8 cellular contexts compared by ENCODE assay signal in genomic region chr19:39403331-39404312, GRCh38. TPM values are rescaled to one million over a fixed set of nuclear protein-coding genes. Genes with fewer than 3 reads are reported as not detected.
DNase-seq lines count a peak whose midpoint lies in the region; ATAC-seq, FAIRE-seq and TF ChIP-seq lines count a peak whose summit lies in the region.

No MANE protein-coding gene starts in this region.

- no peaks in the 10 kb centered on the region for H3K9me3 ChIP-seq in SK-N-MC (ENCODE audit: low read depth, low read length)
- H3K9me3 ChIP-seq in gastroesophageal sphincter, result no peaks in the 10 kb centered on the region

- H3K4me3 Mint-ChIP-seq in activated naive CD4-positive, alpha-beta T cell treated with anti-CD3 and anti-CD28 coated beads, Interleukin-2, amount 10 ng/mL, durations not matched to agents 7 days and 5 days, result peak overlapping the region; percentile 80

- H3K4me1 ChIP-seq in gastroesophageal sphincter, result peaks cover 0 to 63% (median 22%) of the 10 kb centered on the region in 3 donors

- peaks cover 27% of the 10 kb centered on the region for H3K36me3 Mint-ChIP-seq in activated naive CD4-positive, alpha-beta T cell treated with anti-CD3 and anti-CD28 coated beads, Interleukin-2, amount 10 ng/mL, durations not matched to agents 7 days and 5 days

- H3K36me3 ChIP-seq in SK-N-MC (ENCODE audit: insufficient read depth, low read length), result no peaks in the 10 kb centered on the region
- H3K36me3 ChIP-seq in gastroesophageal sphincter, result peaks cover 4 to 24% of the 10 kb centered on the region in 2 donors

- H3K9ac ChIP-seq in SK-N-MC (ENCODE audit: insufficient read length), result peak overlapping the region; percentile 81

- H3K4me1 Mint-ChIP-seq in activated naive CD4-positive, alpha-beta T cell treated with anti-CD3 and anti-CD28 coated beads, Interleukin-2, amount 10 ng/mL, durations not matched to agents 7 days and 5 days, result peaks cover 65% of the 10 kb centered on the region

- WGBS in gastroesophageal sphincter (ENCODE audit: low coverage in 1 of 2), 2 donors, result 0% methylated on average over 2 to 5 of the region's 43 CpGs

- FAIRE-seq in GM12892 (lab: Jason Lieb, UNC), result peak; percentile 82

- peak overlapping the region; percentile 95 for H3K27ac Mint-ChIP-seq in activated naive CD4-positive, alpha-beta T cell treated with anti-CD3 and anti-CD28 coated beads, Interleukin-2, amount 10 ng/mL, durations not matched to agents 7 days and 5 days

- H3K27me3 ChIP-seq in gastroesophageal sphincter, result no peaks in the 10 kb centered on the region

- H3K9me3 Mint-ChIP-seq in activated naive CD4-positive, alpha-beta T cell treated with anti-CD3 and anti-CD28 coated beads, Interleukin-2, amount 10 ng/mL, durations not matched to agents 7 days and 5 days, result no peaks in the 10 kb centered on the region

- TF ChIP-seq CTCF in gastroesophageal sphincter (IDR thresholded peaks at IDR 0.05) (no peak), omental fat pad (IDR thresholded peaks at IDR 0.05) (no peak)

- H3K4me3 ChIP-seq in SK-N-MC (peak overlapping the region; percentile 80), gastroesophageal sphincter (peak overlapping the region; percentile 50 to 71)

- TF ChIP-seq POLR2A in GM12892 (IDR thresholded peaks at IDR 0.05; ENCODE audit: low read depth, low read length), result peak; percentile 57; the same call in 1 of the 2 replicates
- peak; percentile 57 to 73 for TF ChIP-seq POLR2A in gastroesophageal sphincter (IDR thresholded peaks at IDR 0.05)

- TF ChIP-seq EP300 in gastroesophageal sphincter (IDR thresholded peaks at IDR 0.05), result peak; percentile 86

- peak overlapping the region; percentile 92 for H3K27ac ChIP-seq in SK-N-MC
- peak overlapping the region; percentile 99 to 100 (median 99) for H3K27ac ChIP-seq in gastroesophageal sphincter

- CTCF ChIA-PET in activated naive CD4-positive, alpha-beta T cell treated with anti-CD3 and anti-CD28 coated beads, Interleukin-2, amount 10 ng/mL, durations not matched to agents 7 days and 5 days (lab: Charles Lee), result interaction anchor here (4.3 kb wide), 1 partner anchor 8 kb away, joined by 29 read pairs; the partner anchor contains the start of gene PLEKHG2

- peaks cover 6% of the 10 kb centered on the region for H3K27me3 Mint-ChIP-seq in activated naive CD4-positive, alpha-beta T cell treated with anti-CD3 and anti-CD28 coated beads, Interleukin-2, amount 10 ng/mL, durations not matched to agents 7 days and 5 days

- ATAC-seq in gastroesophageal sphincter (peak; percentile 67), omental fat pad (ENCODE audit: low FRiP score) (peak; percentile 50), HG02571 (IDR thresholded peaks at IDR 0.05; ENCODE audit: unreplicated experiment) (no peak)

- DNase-seq in GM12892 (ENCODE audit: insufficient read length), result peak; percentile 70
- DNase-seq in HT1080 (ENCODE audit: low read depth), result peak; percentile 97
- no peak for DNase-seq in SK-N-MC (ENCODE audit: low read depth, low spot score)
- DNase-seq in activated naive CD4-positive, alpha-beta T cell treated with anti-CD3 and anti-CD28 coated beads, Interleukin-2, amount 10 ng/mL, durations not matched to agents 7 days and 5 days, result peak; percentile 95
- peak; percentile 98 for DNase-seq in omental fat pad (ENCODE audit: low spot score)
- peak; percentile 58 for DNase-seq in superior temporal gyrus (ENCODE audit: extremely low spot score)

RNA-seq across cellular contexts. Expression of gene ZFP36, which starts 3.0 kb away (rescaled TPM):
- 29.0 TPM for polyA plus RNA-seq in GM12892 (2012; ENCODE audit: missing spikeins)
- total RNA-seq in HT1080 (2014; rRNA removed; shearing (Covaris generic)), result 1.3 and 2.8 TPM in 2 replicates
- 11.0 and 13.4 TPM in 2 replicates for polyA plus RNA-seq in HT1080 (2015; cell fraction: cytosol; rRNA removed)
- polyA plus RNA-seq in HT1080 (2015; cell fraction: nucleus; rRNA removed), result 17.9 and 20.1 TPM in 2 replicates
- 100 to 1,000 TPM in 3 of 4 donors, 10 to 100 TPM in 1; 78.6 to 276 (median 158) TPM for total RNA-seq in gastroesophageal sphincter
- 100 to 1,000 TPM; 323 to 827 (median 509) TPM for total RNA-seq in omental fat pad

RNA-seq across cellular contexts. Expression of gene PLEKHG2, which starts 8.8 kb away (rescaled TPM):
- 14.7 TPM for polyA plus RNA-seq in GM12892 (2012; ENCODE audit: missing spikeins)
- total RNA-seq in HT1080 (2014; rRNA removed; shearing (Covaris generic)), result 14.0 and 16.5 TPM in 2 replicates
- polyA plus RNA-seq in HT1080 (2015; cell fraction: cytosol; rRNA removed), result 10.7 and 13.8 TPM in 2 replicates
- polyA plus RNA-seq in HT1080 (2015; cell fraction: nucleus; rRNA removed), result 52.7 and 64.9 TPM in 2 replicates
- total RNA-seq in gastroesophageal sphincter, result 10 to 100 TPM; 19.5 to 35.3 (median 23.4) TPM
- total RNA-seq in omental fat pad, result 10 to 100 TPM; 16.5 to 35.3 (median 21.4) TPM

RNA-seq across cellular contexts. Expression of gene MED29, which starts 12.4 kb away (rescaled TPM):
- polyA plus RNA-seq in GM12892 (2012; ENCODE audit: missing spikeins), result 9.6 TPM
- total RNA-seq in HT1080 (2014; rRNA removed; shearing (Covaris generic)), result 24.6 and 47.3 TPM in 2 replicates
- 24.8 and 28.7 TPM in 2 replicates for polyA plus RNA-seq in HT1080 (2015; cell fraction: cytosol; rRNA removed)
- 19.0 and 23.9 TPM in 2 replicates for polyA plus RNA-seq in HT1080 (2015; cell fraction: nucleus; rRNA removed)
- total RNA-seq in gastroesophageal sphincter (10 to 100 TPM; 30.0 to 50.7 (median 36.4) TPM), omental fat pad (10 to 100 TPM; 24.5 to 41.3 (median 32.5) TPM)

RNA-seq across cellular contexts. Expression of gene PAF1, which starts 12.7 kb away (rescaled TPM):
- 24.4 TPM for polyA plus RNA-seq in GM12892 (2012; ENCODE audit: missing spikeins)
- total RNA-seq in HT1080 (2014; rRNA removed; shearing (Covaris generic)), result 47.3 and 56.1 TPM in 2 replicates
- 31.1 and 35.3 TPM in 2 replicates for polyA plus RNA-seq in HT1080 (2015; cell fraction: cytosol; rRNA removed)
- polyA plus RNA-seq in HT1080 (2015; cell fraction: nucleus; rRNA removed), result 39.2 and 43.4 TPM in 2 replicates
- total RNA-seq in gastroesophageal sphincter, result 10 to 100 TPM; 32.8 to 48.0 (median 44.0) TPM
- total RNA-seq in omental fat pad, result 10 to 100 TPM; 29.2 to 60.3 (median 53.3) TPM

RNA-seq across cellular contexts. Expression of gene RPS16, which starts 32.1 kb away (rescaled TPM):
- polyA plus RNA-seq in GM12892 (2012; ENCODE audit: missing spikeins), result 4,399 TPM
- total RNA-seq in HT1080 (2014; rRNA removed; shearing (Covaris generic)), result 222 and 315 TPM in 2 replicates
- 3,000 and 3,125 TPM in 2 replicates for polyA plus RNA-seq in HT1080 (2015; cell fraction: cytosol; rRNA removed)
- 867 and 978 TPM in 2 replicates for polyA plus RNA-seq in HT1080 (2015; cell fraction: nucleus; rRNA removed)
- total RNA-seq in gastroesophageal sphincter (1,000 to 10,000 TPM; 1,023 to 1,769 (median 1,110) TPM), omental fat pad (1,000 to 10,000 TPM; 1,153 to 1,681 (median 1,338) TPM)

Comparison
In these comparisons a context has a peak if more than half of its experiments do, and no peak if none do; other contexts are left out.
1. RNA of gene ZFP36, which starts 3.0 kb away (total RNA-seq): 323 to 827 TPM in omental fat pad and 78.6 to 276 TPM in gastroesophageal sphincter; 1.3 to 2.8 TPM in HT1080; every median in the first group is over 10 times any median in the second.